11 cellular contexts compared by ENCODE assay signal in the genomic region with DNA sequence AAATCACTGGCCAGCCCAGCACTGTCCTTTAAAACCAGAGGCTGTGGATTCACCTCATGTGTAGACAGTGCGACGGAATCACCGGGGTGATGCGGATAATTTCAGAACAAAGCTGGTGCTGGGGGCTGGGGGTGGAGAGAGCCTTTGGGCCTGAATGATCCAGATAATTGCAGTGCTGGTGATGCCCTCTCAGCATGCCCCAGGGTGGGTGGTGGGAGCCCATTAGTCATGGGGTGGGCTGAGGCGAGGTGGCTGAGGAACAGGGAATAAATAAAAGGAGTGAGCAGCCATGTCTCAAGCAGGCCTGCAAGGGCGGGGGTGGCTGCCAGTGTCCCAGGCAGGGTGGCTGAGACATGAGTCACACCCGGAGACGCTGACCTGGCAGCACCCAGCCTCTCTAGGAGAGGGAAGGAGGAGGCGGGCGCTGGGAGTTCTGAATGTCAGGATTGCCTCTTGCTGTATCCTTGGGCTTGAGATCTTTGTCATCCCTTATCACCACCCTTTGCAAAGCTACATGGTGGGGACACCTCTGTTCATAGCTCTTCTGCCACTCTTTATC.
DNase-seq lines count a peak whose midpoint lies in the region; ATAC-seq and TF ChIP-seq lines count a peak whose summit lies in the region.
"Had no signal": no experiment of that assay in that cellular context is flagged by ENCODE, and none has a peak within 500 bp of the region (broad histone marks: within the 10 kb centered on the region; RNA-seq: fewer than 3 reads in every experiment).

No MANE protein-coding gene starts in this region.

- no peak for ATAC-seq in naive thymus-derived CD4-positive, alpha-beta T cell
- ATAC-seq in GM21390 (IDR thresholded peaks at IDR 0.05; ENCODE audit: unreplicated experiment) = no peak
- ATAC-seq: activated naive CD8-positive, alpha-beta T cell treated with anti-CD3 and anti-CD28 coated beads, Interleukin-2, amount 50 U/mL, for 24 hours had no signal

- no peaks in the 10 kb centered on the region for H3K36me3 Mint-ChIP-seq in neural crest cell (ENCODE audit: low read depth)
- H3K36me3 Mint-ChIP-seq in glutamatergic neuron (ENCODE audit: unreplicated experiment) = peaks cover 5% of the 10 kb centered on the region
- H3K36me3 Mint-ChIP-seq in naive thymus-derived CD4-positive, alpha-beta T cell = peaks cover 0 to 7% (median 0%) of the 10 kb centered on the region in 5 donors

- peak; percentile 83 for DNase-seq in AG08396 (ENCODE audit: low spot score)
- DNase-seq in NCI-H460 (ENCODE audit: extremely low read depth, low read depth) = peak; percentile 52
- DNase-seq in dorsolateral prefrontal cortex = peak in 9 of 10 donors; percentile 28 to 77 (median 51)
- no peak for DNase-seq in neural crest cell (ENCODE audit: low read depth, low spot score)
- no peak for DNase-seq in glutamatergic neuron
- DNase-seq in naive thymus-derived CD4-positive, alpha-beta T cell = no peak
- DNase-seq in NK-92 (lab: John Stamatoyannopoulos, UW; ENCODE audit: unreplicated experiment) = no peak
- DNase-seq: activated naive CD8-positive, alpha-beta T cell treated with anti-CD3 and anti-CD28 coated beads, Interleukin-2, amount 50 U/mL, for 24 hours; NCI-H2081 had no signal

- TF ChIP-seq CTCF in dorsolateral prefrontal cortex (IDR thresholded peaks at IDR 0.05 in 54 of 56, conservative IDR thresholded peaks at IDR 0.05 in 2 of 56; ENCODE audit: low read depth in 1 of 56, partially characterized antibody in 56 of 56) (no peak), neural crest cell (conservative IDR thresholded peaks at IDR 0.05) (no peak), glutamatergic neuron (IDR thresholded peaks at IDR 0.05; ENCODE audit: partially characterized antibody, unreplicated experiment) (no peak)

- H3K4me3 Mint-ChIP-seq in neural crest cell (no peak overlapping the region), glutamatergic neuron (ENCODE audit: unreplicated experiment) (no peak overlapping the region)
- no peak overlapping the region for H3K4me3 Mint-ChIP-seq in naive thymus-derived CD4-positive, alpha-beta T cell
- H3K4me3 Mint-ChIP-seq: activated naive CD8-positive, alpha-beta T cell treated with anti-CD3 and anti-CD28 coated beads, Interleukin-2, amount 50 U/mL, for 24 hours had no signal

- no peak overlapping the region for H3K4me3 ChIP-seq in dorsolateral prefrontal cortex
- no peak overlapping the region for H3K4me3 ChIP-seq in naive thymus-derived CD4-positive, alpha-beta T cell (ENCODE audit: low read length)

- H3K27ac Mint-ChIP-seq in neural crest cell (ENCODE audit: unreplicated experiment) (peak overlapping the region; percentile 17), glutamatergic neuron (ENCODE audit: unreplicated experiment) (no peak overlapping the region)
- H3K27ac Mint-ChIP-seq in naive thymus-derived CD4-positive, alpha-beta T cell = no peak overlapping the region
- H3K27ac Mint-ChIP-seq: activated naive CD8-positive, alpha-beta T cell treated with anti-CD3 and anti-CD28 coated beads, Interleukin-2, amount 50 U/mL, for 24 hours had no signal

- intact Hi-C loops in dorsolateral prefrontal cortex (cut with DNase I) = no loop called here
- intact Hi-C loops in naive thymus-derived CD4-positive, alpha-beta T cell (cut with micrococcal nuclease) = no loop called here

- H3K27ac ChIP-seq in dorsolateral prefrontal cortex = no peak overlapping the region
- no peak overlapping the region for H3K27ac ChIP-seq in naive thymus-derived CD4-positive, alpha-beta T cell (ENCODE audit: low read depth, low read length)
- H3K27ac ChIP-seq: VCaP had no signal

- CTCF ChIA-PET in naive thymus-derived CD4-positive, alpha-beta T cell (lab: Charles Lee) = no interaction called here

- H3K4me1 Mint-ChIP-seq in neural crest cell (peaks cover 9% of the 10 kb centered on the region), glutamatergic neuron (ENCODE audit: low read depth, unreplicated experiment) (no peaks in the 10 kb centered on the region)
- H3K4me1 Mint-ChIP-seq in naive thymus-derived CD4-positive, alpha-beta T cell = no peaks in the 10 kb centered on the region
- H3K4me1 Mint-ChIP-seq: activated naive CD8-positive, alpha-beta T cell treated with anti-CD3 and anti-CD28 coated beads, Interleukin-2, amount 50 U/mL, for 24 hours had no signal

- POLR2A ChIA-PET in naive thymus-derived CD4-positive, alpha-beta T cell (lab: Charles Lee) = no interaction called here

- H3K9me3 Mint-ChIP-seq in neural crest cell (no peaks in the 10 kb centered on the region), glutamatergic neuron (ENCODE audit: unreplicated experiment) (peaks cover 3% of the 10 kb centered on the region)
- peaks cover 0 to 3% (median 0%) of the 10 kb centered on the region in 11 donors for H3K9me3 Mint-ChIP-seq in naive thymus-derived CD4-positive, alpha-beta T cell
- H3K9me3 Mint-ChIP-seq: activated naive CD8-positive, alpha-beta T cell treated with anti-CD3 and anti-CD28 coated beads, Interleukin-2, amount 50 U/mL, for 24 hours had no signal

- H3K27me3 ChIP-seq in dorsolateral prefrontal cortex = no peaks in the 10 kb centered on the region
- H3K27me3 ChIP-seq in naive thymus-derived CD4-positive, alpha-beta T cell (ENCODE audit: control insufficient read depth in 2 of 2, insufficient read depth in 2 of 2, low read length in 2 of 2) = no peaks in the 10 kb centered on the region

- no peaks in the 10 kb centered on the region for H3K36me3 ChIP-seq in naive thymus-derived CD4-positive, alpha-beta T cell (ENCODE audit: control insufficient read depth in 2 of 3, insufficient read depth in 3 of 3, low read length in 3 of 3)

- no peaks in the 10 kb centered on the region for H3K4me1 ChIP-seq in naive thymus-derived CD4-positive, alpha-beta T cell (ENCODE audit: control insufficient read depth in 2 of 2, insufficient read depth in 2 of 2, low read length in 2 of 2)

- H3K27me3 Mint-ChIP-seq in neural crest cell (ENCODE audit: low read depth) (peaks cover 2% of the 10 kb centered on the region), glutamatergic neuron (ENCODE audit: unreplicated experiment) (peaks cover 2% of the 10 kb centered on the region)
- peaks cover 0 to 13% (median 0%) of the 10 kb centered on the region in 5 donors for H3K27me3 Mint-ChIP-seq in naive thymus-derived CD4-positive, alpha-beta T cell
- H3K27me3 Mint-ChIP-seq: activated naive CD8-positive, alpha-beta T cell treated with anti-CD3 and anti-CD28 coated beads, Interleukin-2, amount 50 U/mL, for 24 hours had no signal

- H3K9me3 ChIP-seq in naive thymus-derived CD4-positive, alpha-beta T cell (ENCODE audit: control insufficient read depth in 2 of 3, low read length in 3 of 3) = no peaks in the 10 kb centered on the region

Comparison
In these comparisons a context has a peak if more than half of its experiments do, and no peak if none do; other contexts are left out.
1. DNase-seq: peak in AG08396 (single experiment), NCI-H460 (single experiment) and dorsolateral prefrontal cortex (9 of 10); none in neural crest cell (single experiment), glutamatergic neuron (single experiment), naive thymus-derived CD4-positive, alpha-beta T cell (0 of 9) and NK-92 (single experiment).